In genomic region chr3:16048435-16049318, GRCh38 we compare ENCODE assay signal across 1 cellular context.
TF ChIP-seq lines count a peak whose summit lies in the region.

No MANE protein-coding gene starts in this region.

TF ChIP-seq in HepG2, 621 proteins besides CTCF, POLR2A, EP300 and RAD21 (continued from another document and continues in another):
- TF ChIP-seq, protein P1, sequence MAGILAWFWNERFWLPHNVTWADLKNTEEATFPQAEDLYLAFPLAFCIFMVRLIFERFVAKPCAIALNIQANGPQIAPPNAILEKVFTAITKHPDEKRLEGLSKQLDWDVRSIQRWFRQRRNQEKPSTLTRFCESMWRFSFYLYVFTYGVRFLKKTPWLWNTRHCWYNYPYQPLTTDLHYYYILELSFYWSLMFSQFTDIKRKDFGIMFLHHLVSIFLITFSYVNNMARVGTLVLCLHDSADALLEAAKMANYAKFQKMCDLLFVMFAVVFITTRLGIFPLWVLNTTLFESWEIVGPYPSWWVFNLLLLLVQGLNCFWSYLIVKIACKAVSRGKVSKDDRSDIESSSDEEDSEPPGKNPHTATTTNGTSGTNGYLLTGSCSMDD (CRISPR knock-in tag; IDR thresholded peaks at IDR 0.05): no peak
- TF ChIP-seq HNRNPUL1 (IDR thresholded peaks at IDR 0.05; ENCODE audit: low read depth, low read length) (no peak), SIN3A (IDR thresholded peaks at IDR 0.05; ENCODE audit: borderline replicate concordance, low read depth, low read length) (no peak), ZSCAN31 (CRISPR knock-in tag; IDR thresholded peaks at IDR 0.05; ENCODE audit: low read depth) (no peak), KAT8 (CRISPR knock-in tag; IDR thresholded peaks at IDR 0.05) (0 out of 2 replicates have a peak, but pooled peaks have one; percentile 37), ZBTB42 (CRISPR knock-in tag; IDR thresholded peaks at IDR 0.05) (no peak), NCOA2 (CRISPR knock-in tag; IDR thresholded peaks at IDR 0.05) (no peak), SNAPC2 (CRISPR knock-in tag; IDR thresholded peaks at IDR 0.05) (no peak), PAF1 (CRISPR knock-in tag; IDR thresholded peaks at IDR 0.05) (no peak), ISL2 (CRISPR knock-in tag; IDR thresholded peaks at IDR 0.05) (no peak), TOPORS (CRISPR knock-in tag; IDR thresholded peaks at IDR 0.05) (no peak), SMC3 (IDR thresholded peaks at IDR 0.05; ENCODE audit: low read length) (peak; percentile 99), CREM (IDR thresholded peaks at IDR 0.05) (no peak), CREM (CRISPR knock-in tag; IDR thresholded peaks at IDR 0.05) (no peak), ZNF432 (CRISPR knock-in tag; IDR thresholded peaks at IDR 0.05; ENCODE audit: borderline replicate concordance) (no peak), ZNF282 (IDR thresholded peaks at IDR 0.05; ENCODE audit: partially characterized antibody) (no peak), ZMAT5 (CRISPR knock-in tag; IDR thresholded peaks at IDR 0.05; ENCODE audit: borderline replicate concordance, low read depth) (no peak), SP140L (CRISPR knock-in tag; IDR thresholded peaks at IDR 0.05; ENCODE audit: borderline replicate concordance) (0 out of 2 replicates have a peak, but pooled peaks have one; percentile 64), MIER3 (CRISPR knock-in tag; IDR thresholded peaks at IDR 0.05; ENCODE audit: borderline replicate concordance) (no peak), ZNF790 (CRISPR knock-in tag; IDR thresholded peaks at IDR 0.05; ENCODE audit: borderline replicate concordance) (no peak), SMARCE1 (IDR thresholded peaks at IDR 0.05; ENCODE audit: borderline replicate concordance) (no peak), ZMYM3 (CRISPR knock-in tag; IDR thresholded peaks at IDR 0.05) (0 out of 2 replicates have a peak, but pooled peaks have one; percentile 27), NFATC3 (CRISPR knock-in tag; IDR thresholded peaks at IDR 0.05) (no peak), ZNF264 (CRISPR knock-in tag; IDR thresholded peaks at IDR 0.05) (no peak), XRCC5 (optimal IDR thresholded peaks at IDR 0.05; ENCODE audit: low read length) (no peak), ZNF607 (CRISPR knock-in tag; IDR thresholded peaks at IDR 0.05; ENCODE audit: borderline replicate concordance) (no peak), BHLHE40 (IDR thresholded peaks at IDR 0.05; ENCODE audit: low read length) (0 out of 2 replicates have a peak, but pooled peaks have one; percentile 8), KMT2B (CRISPR knock-in tag; IDR thresholded peaks at IDR 0.05) (no peak), SMARCC2 (IDR thresholded peaks at IDR 0.05) (no peak), ARHGAP35 (CRISPR knock-in tag; IDR thresholded peaks at IDR 0.05; ENCODE audit: borderline replicate concordance) (no peak), ZNF746 (CRISPR knock-in tag; IDR thresholded peaks at IDR 0.05) (no peak), ZMYM2 (CRISPR knock-in tag; IDR thresholded peaks at IDR 0.05) (no peak), SSRP1 (CRISPR knock-in tag; IDR thresholded peaks at IDR 0.05) (no peak), ZNF572 (CRISPR knock-in tag; IDR thresholded peaks at IDR 0.05) (no peak), NFYB (CRISPR knock-in tag; IDR thresholded peaks at IDR 0.05) (no peak), ZNF326 (CRISPR knock-in tag; IDR thresholded peaks at IDR 0.05; ENCODE audit: borderline replicate concordance) (no peak), PPARG (CRISPR knock-in tag; conservative IDR thresholded peaks at IDR 0.05) (0 out of 2 replicates have a peak, but pooled peaks have one; percentile 37), HOXA9 (CRISPR knock-in tag; IDR thresholded peaks at IDR 0.05; ENCODE audit: borderline replicate concordance) (no peak), SOX6 (IDR thresholded peaks at IDR 0.05) (no peak), SOX6 (CRISPR knock-in tag; IDR thresholded peaks at IDR 0.05) (peak; percentile 6; the same call in 1 of the 2 replicates), ZNF333 (CRISPR knock-in tag; IDR thresholded peaks at IDR 0.05; ENCODE audit: borderline replicate concordance) (no peak), ZNF235 (CRISPR knock-in tag; IDR thresholded peaks at IDR 0.05; ENCODE audit: borderline replicate concordance) (no peak), STAG1 (CRISPR knock-in tag; IDR thresholded peaks at IDR 0.05) (peak; percentile 96), ZNF10 (CRISPR knock-in tag; IDR thresholded peaks at IDR 0.05; ENCODE audit: borderline replicate concordance, low read depth) (no peak), ZNF468 (CRISPR knock-in tag; IDR thresholded peaks at IDR 0.05) (no peak), ZNF101 (CRISPR knock-in tag; IDR thresholded peaks at IDR 0.05; ENCODE audit: borderline replicate concordance, low read depth) (no peak), SAP130 (CRISPR knock-in tag; IDR thresholded peaks at IDR 0.05; ENCODE audit: low read depth) (peak; percentile 42; the same call in 1 of the 2 replicates), ONECUT2 (CRISPR knock-in tag; IDR thresholded peaks at IDR 0.05) (no peak), POLR2AphosphoS5 (IDR thresholded peaks at IDR 0.05; ENCODE audit: low read depth, low read length) (no peak), KDM5A (IDR thresholded peaks at IDR 0.05; ENCODE audit: borderline replicate concordance, low read length) (no peak), FOXP1 (IDR thresholded peaks at IDR 0.05) (no peak), FOXP1 (CRISPR knock-in tag; IDR thresholded peaks at IDR 0.05) (no peak), NCOA1 (CRISPR knock-in tag; IDR thresholded peaks at IDR 0.05) (no peak), ZNF12 (CRISPR knock-in tag; IDR thresholded peaks at IDR 0.05) (no peak)
- TF ChIP-seq, protein P2, sequence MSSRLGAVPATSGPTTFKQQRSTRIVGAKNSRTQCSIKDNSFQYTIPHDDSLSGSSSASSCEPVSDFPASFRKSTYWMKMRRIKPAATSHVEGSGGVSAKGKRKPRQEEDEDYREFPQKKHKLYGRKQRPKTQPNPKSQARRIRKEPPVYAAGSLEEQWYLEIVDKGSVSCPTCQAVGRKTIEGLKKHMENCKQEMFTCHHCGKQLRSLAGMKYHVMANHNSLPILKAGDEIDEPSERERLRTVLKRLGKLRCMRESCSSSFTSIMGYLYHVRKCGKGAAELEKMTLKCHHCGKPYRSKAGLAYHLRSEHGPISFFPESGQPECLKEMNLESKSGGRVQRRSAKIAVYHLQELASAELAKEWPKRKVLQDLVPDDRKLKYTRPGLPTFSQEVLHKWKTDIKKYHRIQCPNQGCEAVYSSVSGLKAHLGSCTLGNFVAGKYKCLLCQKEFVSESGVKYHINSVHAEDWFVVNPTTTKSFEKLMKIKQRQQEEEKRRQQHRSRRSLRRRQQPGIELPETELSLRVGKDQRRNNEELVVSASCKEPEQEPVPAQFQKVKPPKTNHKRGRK (CRISPR knock-in tag; IDR thresholded peaks at IDR 0.05): no peak
- TF ChIP-seq, protein P3, sequence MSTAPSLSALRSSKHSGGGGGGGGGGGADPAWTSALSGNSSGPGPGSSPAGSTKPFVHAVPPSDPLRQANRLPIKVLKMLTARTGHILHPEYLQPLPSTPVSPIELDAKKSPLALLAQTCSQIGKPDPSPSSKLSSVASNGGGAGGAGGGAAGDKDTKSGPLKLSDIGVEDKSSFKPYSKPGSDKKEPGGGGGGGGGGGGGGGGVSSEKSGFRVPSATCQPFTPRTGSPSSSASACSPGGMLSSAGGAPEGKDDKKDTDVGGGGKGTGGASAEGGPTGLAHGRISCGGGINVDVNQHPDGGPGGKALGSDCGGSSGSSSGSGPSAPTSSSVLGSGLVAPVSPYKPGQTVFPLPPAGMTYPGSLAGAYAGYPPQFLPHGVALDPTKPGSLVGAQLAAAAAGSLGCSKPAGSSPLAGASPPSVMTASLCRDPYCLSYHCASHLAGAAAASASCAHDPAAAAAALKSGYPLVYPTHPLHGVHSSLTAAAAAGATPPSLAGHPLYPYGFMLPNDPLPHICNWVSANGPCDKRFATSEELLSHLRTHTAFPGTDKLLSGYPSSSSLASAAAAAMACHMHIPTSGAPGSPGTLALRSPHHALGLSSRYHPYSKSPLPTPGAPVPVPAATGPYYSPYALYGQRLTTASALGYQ (CRISPR knock-in tag; IDR thresholded peaks at IDR 0.05): no peak
- TF ChIP-seq, protein P4, sequence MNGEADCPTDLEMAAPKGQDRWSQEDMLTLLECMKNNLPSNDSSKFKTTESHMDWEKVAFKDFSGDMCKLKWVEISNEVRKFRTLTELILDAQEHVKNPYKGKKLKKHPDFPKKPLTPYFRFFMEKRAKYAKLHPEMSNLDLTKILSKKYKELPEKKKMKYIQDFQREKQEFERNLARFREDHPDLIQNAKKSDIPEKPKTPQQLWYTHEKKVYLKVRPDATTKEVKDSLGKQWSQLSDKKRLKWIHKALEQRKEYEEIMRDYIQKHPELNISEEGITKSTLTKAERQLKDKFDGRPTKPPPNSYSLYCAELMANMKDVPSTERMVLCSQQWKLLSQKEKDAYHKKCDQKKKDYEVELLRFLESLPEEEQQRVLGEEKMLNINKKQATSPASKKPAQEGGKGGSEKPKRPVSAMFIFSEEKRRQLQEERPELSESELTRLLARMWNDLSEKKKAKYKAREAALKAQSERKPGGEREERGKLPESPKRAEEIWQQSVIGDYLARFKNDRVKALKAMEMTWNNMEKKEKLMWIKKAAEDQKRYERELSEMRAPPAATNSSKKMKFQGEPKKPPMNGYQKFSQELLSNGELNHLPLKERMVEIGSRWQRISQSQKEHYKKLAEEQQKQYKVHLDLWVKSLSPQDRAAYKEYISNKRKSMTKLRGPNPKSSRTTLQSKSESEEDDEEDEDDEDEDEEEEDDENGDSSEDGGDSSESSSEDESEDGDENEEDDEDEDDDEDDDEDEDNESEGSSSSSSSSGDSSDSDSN (CRISPR knock-in tag; IDR thresholded peaks at IDR 0.05): no peak
- TF ChIP-seq, protein P5, sequence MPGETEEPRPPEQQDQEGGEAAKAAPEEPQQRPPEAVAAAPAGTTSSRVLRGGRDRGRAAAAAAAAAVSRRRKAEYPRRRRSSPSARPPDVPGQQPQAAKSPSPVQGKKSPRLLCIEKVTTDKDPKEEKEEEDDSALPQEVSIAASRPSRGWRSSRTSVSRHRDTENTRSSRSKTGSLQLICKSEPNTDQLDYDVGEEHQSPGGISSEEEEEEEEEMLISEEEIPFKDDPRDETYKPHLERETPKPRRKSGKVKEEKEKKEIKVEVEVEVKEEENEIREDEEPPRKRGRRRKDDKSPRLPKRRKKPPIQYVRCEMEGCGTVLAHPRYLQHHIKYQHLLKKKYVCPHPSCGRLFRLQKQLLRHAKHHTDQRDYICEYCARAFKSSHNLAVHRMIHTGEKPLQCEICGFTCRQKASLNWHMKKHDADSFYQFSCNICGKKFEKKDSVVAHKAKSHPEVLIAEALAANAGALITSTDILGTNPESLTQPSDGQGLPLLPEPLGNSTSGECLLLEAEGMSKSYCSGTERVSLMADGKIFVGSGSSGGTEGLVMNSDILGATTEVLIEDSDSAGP (CRISPR knock-in tag; IDR thresholded peaks at IDR 0.05; ENCODE audit: borderline replicate concordance): no peak
- TF ChIP-seq, protein P6, sequence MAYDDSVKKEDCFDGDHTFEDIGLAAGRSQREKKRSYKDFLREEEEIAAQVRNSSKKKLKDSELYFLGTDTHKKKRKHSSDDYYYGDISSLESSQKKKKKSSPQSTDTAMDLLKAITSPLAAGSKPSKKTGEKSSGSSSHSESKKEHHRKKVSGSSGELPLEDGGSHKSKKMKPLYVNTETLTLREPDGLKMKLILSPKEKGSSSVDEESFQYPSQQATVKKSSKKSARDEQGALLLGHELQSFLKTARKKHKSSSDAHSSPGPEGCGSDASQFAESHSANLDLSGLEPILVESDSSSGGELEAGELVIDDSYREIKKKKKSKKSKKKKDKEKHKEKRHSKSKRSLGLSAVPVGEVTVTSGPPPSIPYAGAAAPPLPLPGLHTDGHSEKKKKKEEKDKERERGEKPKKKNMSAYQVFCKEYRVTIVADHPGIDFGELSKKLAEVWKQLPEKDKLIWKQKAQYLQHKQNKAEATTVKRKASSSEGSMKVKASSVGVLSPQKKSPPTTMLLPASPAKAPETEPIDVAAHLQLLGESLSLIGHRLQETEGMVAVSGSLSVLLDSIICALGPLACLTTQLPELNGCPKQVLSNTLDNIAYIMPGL (CRISPR knock-in tag; IDR thresholded peaks at IDR 0.05; ENCODE audit: borderline replicate concordance in 1 of 2, low read depth in 1 of 2): peak in 1 of 2 experiments; percentile 59; a peak in 1 of 4 replicates
- TF ChIP-seq, protein P7, sequence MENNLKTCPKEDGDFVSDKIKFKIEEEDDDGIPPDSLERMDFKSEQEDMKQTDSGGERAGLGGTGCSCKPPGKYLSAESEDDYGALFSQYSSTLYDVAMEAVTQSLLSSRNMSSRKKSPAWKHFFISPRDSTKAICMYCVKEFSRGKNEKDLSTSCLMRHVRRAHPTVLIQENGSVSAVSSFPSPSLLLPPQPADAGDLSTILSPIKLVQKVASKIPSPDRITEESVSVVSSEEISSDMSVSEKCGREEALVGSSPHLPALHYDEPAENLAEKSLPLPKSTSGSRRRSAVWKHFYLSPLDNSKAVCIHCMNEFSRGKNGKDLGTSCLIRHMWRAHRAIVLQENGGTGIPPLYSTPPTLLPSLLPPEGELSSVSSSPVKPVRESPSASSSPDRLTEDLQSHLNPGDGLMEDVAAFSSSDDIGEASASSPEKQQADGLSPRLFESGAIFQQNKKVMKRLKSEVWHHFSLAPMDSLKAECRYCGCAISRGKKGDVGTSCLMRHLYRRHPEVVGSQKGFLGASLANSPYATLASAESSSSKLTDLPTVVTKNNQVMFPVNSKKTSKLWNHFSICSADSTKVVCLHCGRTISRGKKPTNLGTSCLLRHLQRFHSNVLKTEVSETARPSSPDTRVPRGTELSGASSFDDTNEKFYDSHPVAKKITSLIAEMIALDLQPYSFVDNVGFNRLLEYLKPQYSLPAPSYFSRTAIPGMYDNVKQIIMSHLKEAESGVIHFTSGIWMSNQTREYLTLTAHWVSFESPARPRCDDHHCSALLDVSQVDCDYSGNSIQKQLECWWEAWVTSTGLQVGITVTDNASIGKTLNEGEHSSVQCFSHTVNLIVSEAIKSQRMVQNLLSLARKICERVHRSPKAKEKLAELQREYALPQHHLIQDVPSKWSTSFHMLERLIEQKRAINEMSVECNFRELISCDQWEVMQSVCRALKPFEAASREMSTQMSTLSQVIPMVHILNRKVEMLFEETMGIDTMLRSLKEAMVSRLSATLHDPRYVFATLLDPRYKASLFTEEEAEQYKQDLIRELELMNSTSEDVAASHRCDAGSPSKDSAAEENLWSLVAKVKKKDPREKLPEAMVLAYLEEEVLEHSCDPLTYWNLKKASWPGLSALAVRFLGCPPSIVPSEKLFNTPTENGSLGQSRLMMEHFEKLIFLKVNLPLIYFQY (CRISPR knock-in tag; IDR thresholded peaks at IDR 0.05; ENCODE audit: borderline replicate concordance): no peak
- TF ChIP-seq, protein P8, sequence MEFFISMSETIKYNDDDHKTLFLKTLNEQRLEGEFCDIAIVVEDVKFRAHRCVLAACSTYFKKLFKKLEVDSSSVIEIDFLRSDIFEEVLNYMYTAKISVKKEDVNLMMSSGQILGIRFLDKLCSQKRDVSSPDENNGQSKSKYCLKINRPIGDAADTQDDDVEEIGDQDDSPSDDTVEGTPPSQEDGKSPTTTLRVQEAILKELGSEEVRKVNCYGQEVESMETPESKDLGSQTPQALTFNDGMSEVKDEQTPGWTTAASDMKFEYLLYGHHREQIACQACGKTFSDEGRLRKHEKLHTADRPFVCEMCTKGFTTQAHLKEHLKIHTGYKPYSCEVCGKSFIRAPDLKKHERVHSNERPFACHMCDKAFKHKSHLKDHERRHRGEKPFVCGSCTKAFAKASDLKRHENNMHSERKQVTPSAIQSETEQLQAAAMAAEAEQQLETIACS (CRISPR knock-in tag; IDR thresholded peaks at IDR 0.05): no peak
